Comparison of ENCODE assay signal across 19 cellular contexts in the genomic region with DNA sequence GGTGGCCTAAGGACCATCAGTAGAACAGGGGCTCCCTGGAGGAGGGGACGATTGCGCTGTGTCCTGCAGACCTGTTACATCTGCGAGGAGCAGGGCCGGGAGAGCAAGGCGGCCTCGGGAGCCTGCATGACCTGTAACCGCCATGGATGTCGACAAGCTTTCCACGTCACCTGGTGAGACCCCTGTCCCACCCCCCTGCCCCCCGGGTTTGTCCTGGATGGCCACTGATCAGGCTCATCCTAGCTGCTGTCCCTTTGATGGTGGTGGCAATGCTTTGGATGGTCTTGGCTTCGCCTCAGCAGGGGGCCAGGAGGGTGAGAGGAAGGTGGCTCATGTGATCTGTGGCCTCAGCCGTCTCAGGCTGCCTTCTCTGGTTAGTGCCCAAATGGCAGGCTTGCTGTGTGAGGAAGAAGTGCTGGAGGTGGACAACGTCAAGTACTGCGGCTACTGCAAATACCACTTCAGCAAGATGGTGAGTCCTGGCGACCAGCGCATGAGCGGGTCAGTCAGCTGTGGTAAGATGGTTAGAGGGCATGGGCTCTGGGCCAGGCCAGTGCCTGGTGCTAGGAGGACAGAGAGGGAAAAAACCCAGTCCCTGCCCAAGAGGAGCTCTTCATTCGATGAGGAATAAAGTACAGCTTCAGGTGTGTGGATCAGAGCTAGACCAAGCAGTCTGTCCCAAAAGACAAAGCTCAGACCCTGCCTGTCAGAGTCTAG. TPM values are rescaled to one million over a fixed set of nuclear protein-coding genes. Genes with fewer than 3 reads are reported as not detected.
DNase-seq lines count a peak whose midpoint lies in the region; FAIRE-seq and TF ChIP-seq lines count a peak whose summit lies in the region.
"Had no signal": no experiment of that assay in that cellular context is flagged by ENCODE, and none has a peak within 500 bp of the region (broad histone marks: within the 10 kb centered on the region; RNA-seq: fewer than 3 reads in every experiment).

No MANE protein-coding gene starts in this region.

- H3K27ac Mint-ChIP-seq in activated naive CD4-positive, alpha-beta T cell treated with anti-CD3 and anti-CD28 coated beads for 36 hours: peak overlapping the region; percentile 50
- H3K27ac Mint-ChIP-seq in activated CD4-positive, alpha-beta memory T cell treated with anti-CD3 and anti-CD28 coated beads for 36 hours: peak overlapping the region; percentile 42

- TF ChIP-seq POLR2A in H1 (IDR thresholded peaks at IDR 0.05; ENCODE audit: control extremely low read depth in 1 of 2, low read depth in 2 of 2, low read length in 2 of 2): no peak

- WGBS in H1 (ENCODE audit: extremely low coverage in 1 of 2, insufficient coverage in 1 of 2, insufficient read length in 1 of 2, insufficient replicate concordance in 2 of 2, low coverage in 1 of 2, low lambda C conversion rate in 2 of 2, missing lambda C conversion rate in 1 of 2), 2 experiments: 91% methylated on average over 18 of the region's 18 CpGs; no CpG with 5 or more reads in 1 of the 2 experiments

- CTCF ChIA-PET in activated naive CD4-positive, alpha-beta T cell treated with anti-CD3 and anti-CD28 coated beads for 36 hours (lab: Charles Lee): interaction anchor here (1.4 to 3.0 kb wide), 4 partner anchors 14 to 33 kb away, joined by 4 to 12 read pairs (median 10); no protein-coding TSS in a partner anchor
- CTCF ChIA-PET in activated CD4-positive, alpha-beta memory T cell treated with anti-CD3 and anti-CD28 coated beads for 36 hours (lab: Charles Lee): interaction anchor here (1.1 to 1.8 kb wide), 2 partner anchors 26 to 31 kb away, joined by 5 to 11 read pairs; no protein-coding TSS in a partner anchor
- CTCF ChIA-PET in H1 (lab: Charles Lee; ENCODE audit: partially characterized antibody): interaction anchor here (0.6 to 3.4 kb wide), 16 partner anchors 9 to 102 kb away, joined by 3 to 21 read pairs (median 6); no protein-coding TSS in a partner anchor

- H2BK20ac ChIP-seq in H1 (ENCODE audit: low read length): no peak overlapping the region

- POLR2A ChIA-PET in activated CD4-positive, alpha-beta memory T cell treated with anti-CD3 and anti-CD28 coated beads for 36 hours (lab: Charles Lee): interaction anchor here (0.7 to 2.0 kb wide), 4 partner anchors 8 to 22 kb away, joined by 3 to 6 read pairs (median 5); no protein-coding TSS in a partner anchor
- POLR2A ChIA-PET in H1 (lab: Charles Lee; ENCODE audit: partially characterized antibody): interaction anchor here (0.6 to 2.7 kb wide), 10 partner anchors 7 to 104 kb away, joined by 3 to 24 read pairs (median 4); no protein-coding TSS in a partner anchor

- no peak overlapping the region for H4K5ac ChIP-seq in H1 (ENCODE audit: insufficient read length, low read depth, low read length)

- no peak for TF ChIP-seq EP300 in H1 (IDR thresholded peaks at IDR 0.05; ENCODE audit: borderline replicate concordance in 1 of 2, low read depth in 2 of 2, low read length in 2 of 2)

- H2BK5ac ChIP-seq in H1 (ENCODE audit: low read depth, low read length): no peak overlapping the region

- no peak overlapping the region for H3K4ac ChIP-seq in H1 (replicated peaks; ENCODE audit: insufficient read length, low read depth, low read length)

- no peak overlapping the region for H4K8ac ChIP-seq in H1 (ENCODE audit: extremely low read depth, insufficient read depth, low read length)

- H3K79me2 ChIP-seq in H1 (ENCODE audit: control insufficient read depth in 1 of 2, insufficient read depth in 2 of 2, low read length in 2 of 2): no peaks in the 10 kb centered on the region

- no peak overlapping the region for H3K56ac ChIP-seq in H1 (replicated peaks; ENCODE audit: insufficient read length, low read depth, low read length)

- H3K4me1 ChIP-seq in H1 (replicated peaks in 1 of 4; ENCODE audit: control insufficient read depth in 3 of 4, insufficient read depth in 4 of 4, low read length in 3 of 4) (peaks cover 7 to 35% (median 25%) of the 10 kb centered on the region in 4 experiments), skeletal muscle tissue (ENCODE audit: control insufficient read depth in 3 of 3, insufficient read depth in 3 of 3, low read length in 3 of 3) (peaks cover 44 to 75% (median 60%) of the 10 kb centered on the region in 3 donors)

- DNase-seq in activated naive CD4-positive, alpha-beta T cell treated with anti-CD3 and anti-CD28 coated beads for 36 hours: no peak
- no peak for DNase-seq in activated naive CD4-positive, alpha-beta T cell treated with Interleukin-2 at 50 U/mL for 16 hours
- no peak for DNase-seq in activated CD4-positive, alpha-beta memory T cell treated with anti-CD3 and anti-CD28 coated beads for 36 hours
- DNase-seq in H1 (ENCODE audit: low read depth in 1 of 2, low spot score in 2 of 2): no peak
- DNase-seq in effector CD4-positive, alpha-beta T cell: no peak
- no peak for DNase-seq in anterior cingulate cortex (lab: John Stamatoyannopoulos, UW)
- DNase-seq in NCI-H2196 treated with DMSO at 0.1 percent for 48 hours (lab: John Stamatoyannopoulos, UW; ENCODE audit: unreplicated experiment): no peak
- DNase-seq: activated CD4-positive, alpha-beta T cell treated with anti-CD3 and anti-CD28 coated beads for 1 hour; caudate nucleus; DMS79 treated with DMSO at 0.1 percent for 48 hours; kidney glomerular epithelial cell; NCI-H187; NCI-H226; stimulated activated CD8-positive, alpha-beta memory T cell treated with anti-CD3 and anti-CD28 coated beads, Interleukin-4, amount 100 ng/mL, for 48 hours; testis had no signal

- H3K36me3 ChIP-seq in H1 (ENCODE audit: control insufficient read depth in 2 of 4, insufficient read depth in 4 of 4, low read length in 3 of 4) (no peaks in the 10 kb centered on the region), skeletal muscle tissue (ENCODE audit: control insufficient read depth in 3 of 3, insufficient read depth in 3 of 3, low read length in 3 of 3) (peaks cover 44 to 45% (median 44%) of the 10 kb centered on the region in 3 donors)

- H3K9ac ChIP-seq in H1 (replicated peaks in 1 of 4; ENCODE audit: extremely low read depth in 1 of 4, low read depth in 3 of 4, low read length in 3 of 4) (no peak overlapping the region), skeletal muscle tissue (ENCODE audit: low read depth in 1 of 3, low read length in 3 of 3) (peak overlapping the region; percentile 25 to 79 (median 35))

- no peak for TF ChIP-seq CTCF in H1 (IDR thresholded peaks at IDR 0.05; ENCODE audit: control extremely low read depth in 1 of 3, insufficient read depth in 1 of 3, low read depth in 1 of 3, low read length in 3 of 3)

- peaks cover 4 to 8% of the 10 kb centered on the region in 2 experiments for H4K20me1 ChIP-seq in H1 (replicated peaks in 1 of 2; ENCODE audit: control insufficient read depth in 1 of 2, insufficient read depth in 2 of 2, low read length in 2 of 2)

- H3K27me3 Mint-ChIP-seq in activated naive CD4-positive, alpha-beta T cell treated with anti-CD3 and anti-CD28 coated beads for 36 hours (ENCODE audit: low read depth): no peaks in the 10 kb centered on the region
- H3K27me3 Mint-ChIP-seq in activated CD4-positive, alpha-beta memory T cell treated with anti-CD3 and anti-CD28 coated beads for 36 hours: no peaks in the 10 kb centered on the region
- H3K27me3 Mint-ChIP-seq: memory B cell had no signal

- peaks cover 52% of the 10 kb centered on the region for H3K4me1 Mint-ChIP-seq in activated naive CD4-positive, alpha-beta T cell treated with anti-CD3 and anti-CD28 coated beads for 36 hours (ENCODE audit: low read depth)
- peaks cover 59% of the 10 kb centered on the region for H3K4me1 Mint-ChIP-seq in activated CD4-positive, alpha-beta memory T cell treated with anti-CD3 and anti-CD28 coated beads for 36 hours (ENCODE audit: low read depth)

- no peak for TF ChIP-seq RAD21 in H1 (IDR thresholded peaks at IDR 0.05 in 1 of 2, conservative IDR thresholded peaks at IDR 0.05 in 1 of 2; ENCODE audit: low read depth in 2 of 2, low read length in 2 of 2)

- H3K4me3 Mint-ChIP-seq in activated naive CD4-positive, alpha-beta T cell treated with anti-CD3 and anti-CD28 coated beads for 36 hours: no peak overlapping the region
- H3K4me3 Mint-ChIP-seq in activated CD4-positive, alpha-beta memory T cell treated with anti-CD3 and anti-CD28 coated beads for 36 hours: no peak overlapping the region
- H3K4me3 Mint-ChIP-seq: memory B cell had no signal

- no peaks in the 10 kb centered on the region for H3K9me3 Mint-ChIP-seq in activated naive CD4-positive, alpha-beta T cell treated with anti-CD3 and anti-CD28 coated beads for 36 hours
- H3K9me3 Mint-ChIP-seq in activated CD4-positive, alpha-beta memory T cell treated with anti-CD3 and anti-CD28 coated beads for 36 hours: no peaks in the 10 kb centered on the region
- H3K9me3 Mint-ChIP-seq: memory B cell had no signal

- no peak overlapping the region for H4K91ac ChIP-seq in H1 (replicated peaks; ENCODE audit: insufficient read length, low read length)

- H3K4me3 ChIP-seq in H1 (ENCODE audit: extremely low read depth in 1 of 4, insufficient read depth in 2 of 4, low read depth in 3 of 4, low read length in 4 of 4) (no peak overlapping the region), skeletal muscle tissue (ENCODE audit: low read length in 3 of 3) (peak overlapping the region in 1 of 3 donors; percentile 7)
- H3K4me3 ChIP-seq: gastroesophageal sphincter, testis had no signal

- no peak for FAIRE-seq in H1 (lab: Jason Lieb, UNC)

- H2AFZ ChIP-seq in H1 (ENCODE audit: low read length): no peak overlapping the region

- H3K79me1 ChIP-seq in H1 (ENCODE audit: low read depth, low read length): no peaks in the 10 kb centered on the region

- H3K23ac ChIP-seq in H1 (ENCODE audit: insufficient read length): no peak overlapping the region

- H3K36me3 Mint-ChIP-seq in activated naive CD4-positive, alpha-beta T cell treated with anti-CD3 and anti-CD28 coated beads for 36 hours (ENCODE audit: low read depth): peaks cover 41% of the 10 kb centered on the region
- peaks cover 64% of the 10 kb centered on the region for H3K36me3 Mint-ChIP-seq in activated CD4-positive, alpha-beta memory T cell treated with anti-CD3 and anti-CD28 coated beads for 36 hours

- no peak overlapping the region for H2BK15ac ChIP-seq in H1 (ENCODE audit: low read length)

- intact Hi-C loops in activated naive CD4-positive, alpha-beta T cell treated with anti-CD3 and anti-CD28 coated beads for 36 hours (cut with micrococcal nuclease): no loop called here
- intact Hi-C loops in activated CD4-positive, alpha-beta memory T cell treated with anti-CD3 and anti-CD28 coated beads for 36 hours (cut with micrococcal nuclease): no loop called here

- H2AK5ac ChIP-seq in H1 (ENCODE audit: low read depth, low read length): no peak overlapping the region; the same call in 1 of the 2 replicates

- no peak overlapping the region for H3K27ac ChIP-seq in H1 (ENCODE audit: low read depth, low read length)
- peak overlapping the region; percentile 79 for H3K27ac ChIP-seq in skeletal muscle tissue (ENCODE audit: low read depth, low read length)
- H3K27ac ChIP-seq: gastroesophageal sphincter, testis had no signal

- peaks cover 4 to 45% (median 28%) of the 10 kb centered on the region in 4 experiments for H3K27me3 ChIP-seq in H1 (replicated peaks in 1 of 4; ENCODE audit: control insufficient read depth in 3 of 4, extremely low read depth in 1 of 4, insufficient read depth in 3 of 4, low read length in 3 of 4)
- no peaks in the 10 kb centered on the region for H3K27me3 ChIP-seq in skeletal muscle tissue (ENCODE audit: control insufficient read depth in 3 of 3, insufficient read depth in 3 of 3, low read length in 3 of 3)
- H3K27me3 ChIP-seq: gastroesophageal sphincter, testis had no signal

- peaks cover 18% of the 10 kb centered on the region for H3K23me2 ChIP-seq in H1 (ENCODE audit: low read depth, low read length)

- H2BK120ac ChIP-seq in H1 (replicated peaks; ENCODE audit: low read depth, low read length): no peak overlapping the region

- H3K9me3 ChIP-seq in H1 (ENCODE audit: insufficient read depth in 2 of 2, low read depth in 1 of 2, low read length in 1 of 2) (no peaks in the 10 kb centered on the region), skeletal muscle tissue (ENCODE audit: control insufficient read depth in 3 of 3, low read length in 3 of 3) (no peaks in the 10 kb centered on the region)
- H3K9me3 ChIP-seq: gastroesophageal sphincter, testis had no signal

- H3K18ac ChIP-seq in H1 (ENCODE audit: extremely low read depth, low read length): no peak overlapping the region

- H2BK12ac ChIP-seq in H1 (ENCODE audit: low read depth, low read length): peak overlapping the region; percentile 56; the same call in 1 of the 2 replicates

- no peak overlapping the region for H3K4me2 ChIP-seq in H1 (ENCODE audit: insufficient read depth in 1 of 2, low read depth in 2 of 2, low read length in 2 of 2)

- no peak overlapping the region for H3K14ac ChIP-seq in H1 (ENCODE audit: insufficient read length)

RNA-seq across cellular contexts. Expression of a gene that starts 4.2 kb away (rescaled TPM):
- total RNA-seq in activated naive CD4-positive, alpha-beta T cell treated with anti-CD3 and anti-CD28 coated beads for 36 hours: 100 to 1,000 TPM; 170 to 177 TPM
- 100 to 1,000 TPM; 204 to 221 TPM for total RNA-seq in activated CD4-positive, alpha-beta memory T cell treated with anti-CD3 and anti-CD28 coated beads for 36 hours
- 7.7 and 8.0 TPM in 2 replicates for total RNA-seq in H1 (2021; fragmentation: NEBNext Ultra II Directional; extraction: Animal tissue kit (Norgen Biotek cat#: 25700))
- polyA plus RNA-seq in H1 (2011; rRNA removed): 6.5 and 7.7 TPM in 2 replicates
- polyA plus RNA-seq in H1 (2011; cell fraction: cytosol; rRNA removed): 9.3 TPM
- polyA plus RNA-seq in H1 (2011; cell fraction: nucleus; rRNA removed): 57.8 TPM
- 8.9 to 16.8 TPM (median 11.1 TPM) in 4 replicates for polyA plus RNA-seq in H1 (2012, experiment 1 of 2)
- 5.1 TPM for polyA plus RNA-seq in H1 (2012, experiment 2 of 2)
- polyA plus RNA-seq in H1 (2013, experiment 1 of 2): 3.0 TPM
- polyA plus RNA-seq in H1 (2013, experiment 2 of 2): 2.4 TPM
- polyA minus RNA-seq in H1 (2011; rRNA and poly(A)+ RNA removed): 8.2 and 12.8 TPM in 2 replicates
- 6.0 TPM for polyA minus RNA-seq in H1 (2011; cell fraction: cytosol; rRNA and poly(A)+ RNA removed)
- 19.7 TPM for polyA minus RNA-seq in H1 (2011; cell fraction: nucleus; rRNA and poly(A)+ RNA removed)
- 16.2 TPM for total RNA-seq in skeletal muscle tissue

RNA-seq across cellular contexts. Expression of a gene that starts 20.9 kb away (rescaled TPM):
- 10 to 100 TPM; 35.1 to 35.8 TPM for total RNA-seq in activated naive CD4-positive, alpha-beta T cell treated with anti-CD3 and anti-CD28 coated beads for 36 hours
- total RNA-seq in activated CD4-positive, alpha-beta memory T cell treated with anti-CD3 and anti-CD28 coated beads for 36 hours: 10 to 100 TPM; 54.7 to 59.1 TPM
- 11.1 and 11.6 TPM in 2 replicates for total RNA-seq in H1 (2021; fragmentation: NEBNext Ultra II Directional; extraction: Animal tissue kit (Norgen Biotek cat#: 25700))
- 8.4 and 9.4 TPM in 2 replicates for polyA plus RNA-seq in H1 (2011; rRNA removed)
- polyA plus RNA-seq in H1 (2011; cell fraction: cytosol; rRNA removed): 6.7 TPM
- polyA plus RNA-seq in H1 (2011; cell fraction: nucleus; rRNA removed): 7.1 TPM
- 7.7 to 15.0 TPM (median 9.7 TPM) in 4 replicates for polyA plus RNA-seq in H1 (2012, experiment 1 of 2)
- 8.8 TPM for polyA plus RNA-seq in H1 (2012, experiment 2 of 2)
- 7.5 TPM for polyA plus RNA-seq in H1 (2013, experiment 1 of 2)
- polyA plus RNA-seq in H1 (2013, experiment 2 of 2): 8.1 TPM
- 1.8 and 3.9 TPM in 2 replicates for polyA minus RNA-seq in H1 (2011; rRNA and poly(A)+ RNA removed)
- polyA minus RNA-seq in H1 (2011; cell fraction: cytosol; rRNA and poly(A)+ RNA removed): 5.7 TPM
- polyA minus RNA-seq in H1 (2011; cell fraction: nucleus; rRNA and poly(A)+ RNA removed): 6.7 TPM
- total RNA-seq in skeletal muscle tissue: 3.1 TPM

RNA-seq across cellular contexts. Expression of a gene that starts 34.5 kb away (rescaled TPM):
- total RNA-seq in activated naive CD4-positive, alpha-beta T cell treated with anti-CD3 and anti-CD28 coated beads for 36 hours: 10 to 100 TPM; 17.6 to 19.2 TPM
- total RNA-seq in activated CD4-positive, alpha-beta memory T cell treated with anti-CD3 and anti-CD28 coated beads for 36 hours: 10 to 100 TPM; 37.1 to 38.0 TPM
- 3.3 and 4.0 TPM in 2 replicates for total RNA-seq in H1 (2021; fragmentation: NEBNext Ultra II Directional; extraction: Animal tissue kit (Norgen Biotek cat#: 25700))
- 1.5 and 2.1 TPM in 2 replicates for polyA plus RNA-seq in H1 (2011; rRNA removed)
- polyA plus RNA-seq in H1 (2011; cell fraction: cytosol; rRNA removed): 2.1 TPM
- polyA plus RNA-seq in H1 (2011; cell fraction: nucleus; rRNA removed): 2.2 TPM
- 4.3 to 5.9 TPM (median 5.2 TPM) in 4 replicates for polyA plus RNA-seq in H1 (2012, experiment 1 of 2)
- 5.1 TPM for polyA plus RNA-seq in H1 (2012, experiment 2 of 2)
- 1.3 TPM for polyA plus RNA-seq in H1 (2013, experiment 1 of 2)
- polyA plus RNA-seq in H1 (2013, experiment 2 of 2): 1.3 TPM
- polyA minus RNA-seq in H1 (2011; rRNA and poly(A)+ RNA removed): 0.78 and 1.5 TPM in 2 replicates
- polyA minus RNA-seq in H1 (2011; cell fraction: cytosol; rRNA and poly(A)+ RNA removed): 1.8 TPM
- 2.2 TPM for polyA minus RNA-seq in H1 (2011; cell fraction: nucleus; rRNA and poly(A)+ RNA removed)
- total RNA-seq in skeletal muscle tissue: 0.52 TPM
- polyA plus RNA-seq: CD14-positive monocyte had no signal

RNA-seq across cellular contexts. Expression of a gene that starts 38.9 kb away (rescaled TPM):
- total RNA-seq in activated naive CD4-positive, alpha-beta T cell treated with anti-CD3 and anti-CD28 coated beads for 36 hours: 1 to 10 TPM; 1.2 TPM
- total RNA-seq in activated CD4-positive, alpha-beta memory T cell treated with anti-CD3 and anti-CD28 coated beads for 36 hours: 1 to 10 TPM; 3.4 to 4.2 TPM
- 86.1 and 93.3 TPM in 2 replicates for total RNA-seq in H1 (2021; fragmentation: NEBNext Ultra II Directional; extraction: Animal tissue kit (Norgen Biotek cat#: 25700))
- polyA plus RNA-seq in H1 (2011; rRNA removed): 42.1 and 81.4 TPM in 2 replicates
- polyA plus RNA-seq in H1 (2011; cell fraction: cytosol; rRNA removed): 29.9 TPM
- 84.7 TPM for polyA plus RNA-seq in H1 (2011; cell fraction: nucleus; rRNA removed)
- 75.9 to 100 TPM (median 96.1 TPM) in 4 replicates for polyA plus RNA-seq in H1 (2012, experiment 1 of 2)
- polyA plus RNA-seq in H1 (2012, experiment 2 of 2): 61.3 TPM
- 40.8 TPM for polyA plus RNA-seq in H1 (2013, experiment 1 of 2)
- 42.2 TPM for polyA plus RNA-seq in H1 (2013, experiment 2 of 2)
- 13.2 and 28.0 TPM in 2 replicates for polyA minus RNA-seq in H1 (2011; rRNA and poly(A)+ RNA removed)
- 57.5 TPM for polyA minus RNA-seq in H1 (2011; cell fraction: cytosol; rRNA and poly(A)+ RNA removed)
- 21.4 TPM for polyA minus RNA-seq in H1 (2011; cell fraction: nucleus; rRNA and poly(A)+ RNA removed)
- total RNA-seq in skeletal muscle tissue: 3.1 TPM
- polyA plus RNA-seq: CD14-positive monocyte had no signal

RNA-seq across cellular contexts. Expression of a gene that starts 43.3 kb away (rescaled TPM):
- total RNA-seq in activated naive CD4-positive, alpha-beta T cell treated with anti-CD3 and anti-CD28 coated beads for 36 hours: 100 to 1,000 TPM; 368 to 369 TPM
- total RNA-seq in activated CD4-positive, alpha-beta memory T cell treated with anti-CD3 and anti-CD28 coated beads for 36 hours: 100 to 1,000 TPM; 335 to 348 TPM
- total RNA-seq in H1 (2021; fragmentation: NEBNext Ultra II Directional; extraction: Animal tissue kit (Norgen Biotek cat#: 25700)): 291 and 301 TPM in 2 replicates
- polyA plus RNA-seq in H1 (2011; rRNA removed): 866 and 914 TPM in 2 replicates
- polyA plus RNA-seq in H1 (2011; cell fraction: cytosol; rRNA removed): 619 TPM
- polyA plus RNA-seq in H1 (2011; cell fraction: nucleus; rRNA removed): 473 TPM
- polyA plus RNA-seq in H1 (2012, experiment 1 of 2): 334 to 383 TPM (median 362 TPM) in 4 replicates
- polyA plus RNA-seq in H1 (2012, experiment 2 of 2): 693 TPM
- polyA plus RNA-seq in H1 (2013, experiment 1 of 2): 292 TPM
- polyA plus RNA-seq in H1 (2013, experiment 2 of 2): 289 TPM
- polyA minus RNA-seq in H1 (2011; rRNA and poly(A)+ RNA removed): 275 and 292 TPM in 2 replicates
- 96.6 TPM for polyA minus RNA-seq in H1 (2011; cell fraction: cytosol; rRNA and poly(A)+ RNA removed)
- 86.6 TPM for polyA minus RNA-seq in H1 (2011; cell fraction: nucleus; rRNA and poly(A)+ RNA removed)
- total RNA-seq in skeletal muscle tissue: 156 TPM

Comparison
In these comparisons a context has a peak if more than half of its experiments do, and no peak if none do; other contexts are left out.
1. H3K9ac ChIP-seq: peak in skeletal muscle tissue (3 of 3); none in H1 (0 of 4).